Comparison of ENCODE assay signal across 17 cellular contexts in genomic region chr13:97353927-97354326, GRCh38.
A peak's percentile ranks its signal among the peaks of the same experiment; 100 is the strongest.
DNase-seq lines count a peak whose midpoint lies in the region; TF ChIP-seq lines count a peak whose summit lies in the region.
"Had no signal": no experiment of that assay in that cellular context is flagged by ENCODE, and none has a peak within 500 bp of the region (broad histone marks: within the 10 kb centered on the region; RNA-seq: fewer than 3 reads in every experiment).

No MANE protein-coding gene starts in this region.

- TF ChIP-seq EP300 in SK-N-SH (IDR thresholded peaks at IDR 0.05; ENCODE audit: borderline replicate concordance in 1 of 2, low read depth in 1 of 2, low read length in 1 of 2), result no peak

- no peak overlapping the region for H3K18ac ChIP-seq in trophoblast cell (ENCODE audit: low read length)

- no peak overlapping the region for H2BK120ac ChIP-seq in trophoblast cell (ENCODE audit: insufficient read depth, low read length, poor library complexity)

- H4K8ac ChIP-seq in trophoblast cell (ENCODE audit: low read depth, low read length), result no peak overlapping the region

- no peaks in the 10 kb centered on the region for H3K79me1 ChIP-seq in trophoblast cell (ENCODE audit: low read length)

- TF ChIP-seq RAD21 in SK-N-SH (IDR thresholded peaks at IDR 0.05; ENCODE audit: low read length), result no peak

- no peak overlapping the region for H3K14ac ChIP-seq in trophoblast cell (ENCODE audit: low read length)

- H3K27ac ChIP-seq in SK-N-SH (ENCODE audit: low read depth in 2 of 2, low read length in 1 of 2), result peak overlapping the region in 1 of 2 experiments; percentile 6; a peak in 1 of 4 replicates
- H3K27ac ChIP-seq in trophoblast cell (ENCODE audit: low read depth, low read length), result no peak overlapping the region
- H3K27ac ChIP-seq: ovary, spleen had no signal

- no peak overlapping the region for H2BK5ac ChIP-seq in trophoblast cell (ENCODE audit: low read depth, low read length, poor library complexity)

- CTCF ChIA-PET in SK-N-SH (lab: Yijun Ruan, JAX), result interaction anchor here (1.7 to 2.4 kb wide), 2 partner anchors 10 to 244 kb away, joined by 7 to 13 read pairs; no protein-coding TSS in a partner anchor

- H3K9ac ChIP-seq in SK-N-SH, result no peak overlapping the region
- no peak overlapping the region for H3K9ac ChIP-seq in trophoblast cell (ENCODE audit: low read length)

- H3K9me2 ChIP-seq in SK-N-SH, result no peaks in the 10 kb centered on the region

- H3K27me3 ChIP-seq in SK-N-SH (ENCODE audit: insufficient read depth) (no peaks in the 10 kb centered on the region), trophoblast cell (ENCODE audit: insufficient read depth, low read length) (no peaks in the 10 kb centered on the region)
- H3K27me3 ChIP-seq: ovary, spleen had no signal

- H3F3A ChIP-seq in SK-N-SH (replicated peaks; ENCODE audit: insufficient read depth), result peaks cover 63% of the 10 kb centered on the region

- no peak overlapping the region for H3K23ac ChIP-seq in trophoblast cell (ENCODE audit: low read length)

- H3K9me3 ChIP-seq in SK-N-SH, result 0 out of 2 replicates have a peak, but pooled peaks cover 5% of the 10 kb centered on the region
- no peaks in the 10 kb centered on the region for H3K9me3 ChIP-seq in trophoblast cell (ENCODE audit: insufficient read depth, low read depth, low read length)
- H3K9me3 ChIP-seq: ovary, spleen had no signal

- H2AFZ ChIP-seq in SK-N-SH (ENCODE audit: low read depth) (no peak overlapping the region), trophoblast cell (ENCODE audit: insufficient read depth, low read length, poor library complexity) (no peak overlapping the region)

- no peak overlapping the region for H3K4ac ChIP-seq in trophoblast cell (ENCODE audit: low read depth, low read length)

- POLR2A ChIA-PET in SK-N-SH (lab: Yijun Ruan, JAX), result no interaction called here

- H4K20me1 ChIP-seq in SK-N-SH (ENCODE audit: insufficient read depth), result no peaks in the 10 kb centered on the region

- WGBS in SK-N-SH (ENCODE audit: low lambda C conversion rate), result 91% methylated on average over 1 of the region's 1 CpG
- WGBS in trophoblast cell (ENCODE audit: extremely low coverage, insufficient coverage, insufficient read length), result no CpG with 5 or more reads among the region's 1 CpG

- H3K4me3 ChIP-seq in AG10803 (ENCODE audit: low read length) (no peak overlapping the region), SK-N-SH (ENCODE audit: low read depth in 2 of 2, low read length in 1 of 2) (no peak overlapping the region), epithelial cell of esophagus (ENCODE audit: low read length) (no peak overlapping the region), trophoblast cell (ENCODE audit: low read depth, low read length) (no peak overlapping the region)
- H3K4me3 ChIP-seq: K562, ovary, spleen had no signal

- H2BK12ac ChIP-seq in trophoblast cell (ENCODE audit: low read length), result no peak overlapping the region

- H3K4me1 ChIP-seq in SK-N-SH (ENCODE audit: control insufficient read depth in 1 of 2, insufficient read depth in 2 of 2, low read depth in 1 of 2, low read length in 1 of 2) (0 out of 4 replicates have a peak, but pooled peaks cover 0 to 9% of the 10 kb centered on the region in 2 experiments), trophoblast cell (ENCODE audit: control insufficient read depth in 1 of 2, insufficient read depth in 2 of 2, low read length in 2 of 2) (no peaks in the 10 kb centered on the region)
- H3K4me1 ChIP-seq: spleen had no signal

- H4K91ac ChIP-seq in trophoblast cell (ENCODE audit: low read depth, low read length), result no peak overlapping the region

- no peak overlapping the region for H2AK5ac ChIP-seq in trophoblast cell (ENCODE audit: low read length)

- no peak for TF ChIP-seq CTCF in AG10803 (conservative IDR thresholded peaks at IDR 0.05; ENCODE audit: low read length)
- TF ChIP-seq CTCF in SK-N-SH (IDR thresholded peaks at IDR 0.05), result no peak
- TF ChIP-seq CTCF in epithelial cell of esophagus (IDR thresholded peaks at IDR 0.05; ENCODE audit: insufficient read depth, low read depth, low read length, missing control alignments), result no peak

- peak; percentile 39 for DNase-seq in AG10803 (ENCODE audit: low read depth)
- DNase-seq in SK-N-SH, result no peak
- peak; percentile 52 for DNase-seq in epithelial cell of esophagus (ENCODE audit: low read depth)
- peak; percentile 70 to 78 for DNase-seq in trophoblast cell
- DNase-seq in amygdala (lab: John Stamatoyannopoulos, UW), result no peak
- no peak for DNase-seq in 8988T
- no peak for DNase-seq in activated CD4-positive, CD25-positive, alpha-beta regulatory T cell treated with anti-CD3 and anti-CD28 coated beads, Interleukin-2, amount 50 U/mL, for 72 hours
- DNase-seq in C1 segment of cervical spinal cord (lab: John Stamatoyannopoulos, UW), result no peak
- DNase-seq: activated CD4-positive, alpha-beta T cell treated with anti-CD3 and anti-CD28 coated beads for 36 hours; cerebellar nuclear complex; COR-L47; NCI-H526; ovary; SIG-M5; spleen; stimulated activated naive CD4-positive, alpha-beta T cell had no signal

- H3K79me2 ChIP-seq in SK-N-SH (ENCODE audit: insufficient read depth), result peaks cover 76% of the 10 kb centered on the region
- no peaks in the 10 kb centered on the region for H3K79me2 ChIP-seq in trophoblast cell (ENCODE audit: control insufficient read depth, insufficient read depth, low read length, poor library complexity)

- H3K4me2 ChIP-seq in SK-N-SH, result no peak overlapping the region
- no peak overlapping the region for H3K4me2 ChIP-seq in trophoblast cell (ENCODE audit: low read length)

- no peak overlapping the region for H4K12ac ChIP-seq in trophoblast cell (ENCODE audit: low read depth, low read length)

- H3K36me3 ChIP-seq in SK-N-SH (replicated peaks in 1 of 2; ENCODE audit: control insufficient read depth in 1 of 2, insufficient read depth in 2 of 2, low read length in 1 of 2) (peaks cover 80 to 90% of the 10 kb centered on the region in 2 experiments), trophoblast cell (ENCODE audit: control insufficient read depth in 1 of 2, insufficient read depth in 2 of 2, low read length in 2 of 2) (peaks cover 12 to 27% of the 10 kb centered on the region in 2 experiments)
- H3K36me3 ChIP-seq: ovary had no signal

TF ChIP-seq in SK-N-SH, 30 proteins besides CTCF, POLR2A, EP300 and RAD21:
- TF ChIP-seq IRF3 (IDR thresholded peaks at IDR 0.05; ENCODE audit: low read depth, low read length), result no peak
- 0 out of 2 replicates have a peak, but pooled peaks have one; percentile 5 for TF ChIP-seq PBX3 (IDR thresholded peaks at IDR 0.05)
- no peak for TF ChIP-seq RXRA (IDR thresholded peaks at IDR 0.05; ENCODE audit: borderline replicate concordance, low read depth)
- peak; percentile 48; the same call in 1 of the 2 replicates for TF ChIP-seq FOSL2 (IDR thresholded peaks at IDR 0.05; ENCODE audit: borderline replicate concordance, low read depth)
- TF ChIP-seq ELF1 (IDR thresholded peaks at IDR 0.05), result no peak
- TF ChIP-seq USF2 (IDR thresholded peaks at IDR 0.05; ENCODE audit: borderline replicate concordance, low read depth, low read length), result no peak
TF ChIP-seq in SK-N-SH: peak in this region for 2.

Comparison
In these comparisons a context has a peak if more than half of its experiments do, and no peak if none do; other contexts are left out.
1. DNase-seq: peak in AG10803 (single experiment), epithelial cell of esophagus (single experiment) and trophoblast cell (2 of 2); none in SK-N-SH (single experiment), amygdala (0 of 56), 8988T (single experiment), activated CD4-positive, CD25-positive, alpha-beta regulatory T cell treated with anti-CD3 and anti-CD28 coated beads, Interleukin-2, amount 50 U/mL, for 72 hours (single experiment) and C1 segment of cervical spinal cord (0 of 14).